ENCODE assay signal across 9 cellular contexts in the genomic region with DNA sequence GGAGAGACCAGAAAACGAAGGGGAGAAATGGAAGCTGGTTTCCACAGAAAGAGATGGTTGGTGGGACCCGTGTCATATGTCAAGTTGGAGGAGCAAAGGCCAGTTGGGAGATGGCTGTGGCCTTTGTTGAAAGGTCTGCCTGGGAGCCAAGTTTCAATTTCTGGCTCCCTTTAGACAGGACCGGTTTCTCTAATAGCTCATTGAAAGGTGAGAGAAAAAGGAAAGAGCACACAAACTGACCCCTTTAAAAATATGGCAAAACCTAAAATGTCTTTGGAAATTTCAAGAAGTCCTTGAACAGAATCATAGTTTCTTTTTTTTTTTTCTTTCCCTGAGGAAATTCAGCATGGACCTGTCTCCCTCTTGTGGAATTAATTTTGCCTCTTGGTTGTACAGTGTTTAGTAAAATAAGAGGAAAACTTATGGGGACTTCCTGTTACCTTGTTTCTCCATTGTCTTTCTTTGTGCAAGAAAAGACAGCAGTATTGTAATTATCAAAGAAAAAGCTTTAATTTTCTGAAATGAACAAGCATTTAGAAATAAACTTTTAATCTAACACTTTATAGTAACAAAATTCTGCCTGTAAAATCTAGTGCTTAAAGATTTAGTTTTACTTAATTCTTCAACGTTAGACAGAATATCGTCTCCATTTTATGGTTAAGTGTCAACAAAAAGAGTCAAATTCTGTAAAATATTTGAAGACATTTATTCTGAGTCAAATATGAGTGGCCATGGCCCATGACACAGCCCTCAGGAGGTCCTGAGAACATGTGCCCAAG.
DNase-seq lines count a peak whose midpoint lies in the region; ATAC-seq and TF ChIP-seq lines count a peak whose summit lies in the region.
"Had no signal": no experiment of that assay in that cellular context is flagged by ENCODE, and none has a peak within 500 bp of the region (broad histone marks: within the 10 kb centered on the region; RNA-seq: fewer than 3 reads in every experiment).

No MANE protein-coding gene starts in this region.

- H3K4me3 ChIP-seq in WI38 (ENCODE audit: low read depth, low read length) (no peak overlapping the region), suprapubic skin (no peak overlapping the region)

- WGBS in suprapubic skin: 55% methylated on average over 5 of the region's 5 CpGs

- no peak overlapping the region for H3K4me3 Mint-ChIP-seq in stimulated activated naive B cell treated with anti-CD40 and anti-IgM and Interleukin-4, amounts not matched to agents 10 μg/mL and 1 μg/mL and 100 μg/mL, for 72 hours
- no peak overlapping the region for H3K4me3 Mint-ChIP-seq in activated T-helper 2 cell treated with anti-CD3 and anti-CD28 coated beads, Interferon-gamma antibody, Interleukin-2, Interleukin-4, amounts not matched to agents 10 μg/mL and 5 μg/mL and 100 μg/mL, durations not matched to agents 14 hours and 24 hours and 36 hours (ENCODE audit: low read depth)
- H3K4me3 Mint-ChIP-seq: B cell had no signal

- peak overlapping the region; percentile 45 for H3K27ac ChIP-seq in suprapubic skin

- no peaks in the 10 kb centered on the region for H3K36me3 Mint-ChIP-seq in stimulated activated naive B cell treated with anti-CD40 and anti-IgM and Interleukin-4, amounts not matched to agents 10 μg/mL and 1 μg/mL and 100 μg/mL, for 72 hours
- H3K36me3 Mint-ChIP-seq in activated T-helper 2 cell treated with anti-CD3 and anti-CD28 coated beads, Interferon-gamma antibody, Interleukin-2, Interleukin-4, amounts not matched to agents 10 μg/mL and 5 μg/mL and 100 μg/mL, durations not matched to agents 14 hours and 24 hours and 36 hours (ENCODE audit: low read depth): no peaks in the 10 kb centered on the region

- peaks cover 20% of the 10 kb centered on the region for H3K4me1 ChIP-seq in suprapubic skin

- H3K27ac Mint-ChIP-seq in stimulated activated naive B cell treated with anti-CD40 and anti-IgM and Interleukin-4, amounts not matched to agents 10 μg/mL and 1 μg/mL and 100 μg/mL, for 72 hours: no peak overlapping the region
- no peak overlapping the region for H3K27ac Mint-ChIP-seq in activated T-helper 2 cell treated with anti-CD3 and anti-CD28 coated beads, Interferon-gamma antibody, Interleukin-2, Interleukin-4, amounts not matched to agents 10 μg/mL and 5 μg/mL and 100 μg/mL, durations not matched to agents 14 hours and 24 hours and 36 hours
- H3K27ac Mint-ChIP-seq: B cell had no signal

- TF ChIP-seq EP300 in suprapubic skin (IDR thresholded peaks at IDR 0.05): no peak

- DNase-seq in DMS79 treated with DMSO at 0.1 percent for 48 hours (lab: John Stamatoyannopoulos, UW) (peak; percentile 27), DMS79 (lab: John Stamatoyannopoulos, UW) (no peak), hepatic stellate cell (ENCODE audit: low spot score) (peak; percentile 35), suprapubic skin (ENCODE audit: low spot score in 2 of 2) (no peak)
- DNase-seq in stimulated activated CD4-positive, alpha-beta T cell treated with anti-CD3 and anti-CD28 coated beads, Interleukin-15, amount 100 ng/mL, for 24 hours: no peak
- DNase-seq in stimulated activated naive B cell treated with anti-CD40 and anti-IgM and Interleukin-4, amounts not matched to agents 10 μg/mL and 1 μg/mL and 100 μg/mL, for 72 hours: no peak
- no peak for DNase-seq in activated T-helper 2 cell treated with anti-CD3 and anti-CD28 coated beads, Interferon-gamma antibody, Interleukin-2, Interleukin-4, amounts not matched to agents 10 μg/mL and 5 μg/mL and 100 μg/mL, durations not matched to agents 14 hours and 24 hours and 36 hours (ENCODE audit: low spot score)

- H3K27me3 ChIP-seq in suprapubic skin: no peaks in the 10 kb centered on the region

- H3K9me3 Mint-ChIP-seq in stimulated activated naive B cell treated with anti-CD40 and anti-IgM and Interleukin-4, amounts not matched to agents 10 μg/mL and 1 μg/mL and 100 μg/mL, for 72 hours: no peaks in the 10 kb centered on the region
- no peaks in the 10 kb centered on the region for H3K9me3 Mint-ChIP-seq in activated T-helper 2 cell treated with anti-CD3 and anti-CD28 coated beads, Interferon-gamma antibody, Interleukin-2, Interleukin-4, amounts not matched to agents 10 μg/mL and 5 μg/mL and 100 μg/mL, durations not matched to agents 14 hours and 24 hours and 36 hours

- H3K9me3 ChIP-seq in suprapubic skin: no peaks in the 10 kb centered on the region

- intact Hi-C loops in activated T-helper 2 cell treated with anti-CD3 and anti-CD28 coated beads, Interferon-gamma antibody, Interleukin-2, Interleukin-4, amounts not matched to agents 10 μg/mL and 5 μg/mL and 100 μg/mL, durations not matched to agents 14 hours and 24 hours and 36 hours (cut with micrococcal nuclease): no loop called here

- TF ChIP-seq POLR2A in suprapubic skin (IDR thresholded peaks at IDR 0.05): no peak

- H3K27me3 Mint-ChIP-seq in stimulated activated naive B cell treated with anti-CD40 and anti-IgM and Interleukin-4, amounts not matched to agents 10 μg/mL and 1 μg/mL and 100 μg/mL, for 72 hours: no peaks in the 10 kb centered on the region
- H3K27me3 Mint-ChIP-seq in activated T-helper 2 cell treated with anti-CD3 and anti-CD28 coated beads, Interferon-gamma antibody, Interleukin-2, Interleukin-4, amounts not matched to agents 10 μg/mL and 5 μg/mL and 100 μg/mL, durations not matched to agents 14 hours and 24 hours and 36 hours (ENCODE audit: low read depth): peaks cover 15% of the 10 kb centered on the region
- H3K27me3 Mint-ChIP-seq: B cell had no signal

- TF ChIP-seq CTCF in WI38 (IDR thresholded peaks at IDR 0.05; ENCODE audit: low read depth, low read length) (peak; percentile 35; the same call in 1 of the 2 replicates), suprapubic skin (IDR thresholded peaks at IDR 0.05) (peak; percentile 48 to 50)

- H3K4me1 Mint-ChIP-seq in stimulated activated naive B cell treated with anti-CD40 and anti-IgM and Interleukin-4, amounts not matched to agents 10 μg/mL and 1 μg/mL and 100 μg/mL, for 72 hours: no peaks in the 10 kb centered on the region
- no peaks in the 10 kb centered on the region for H3K4me1 Mint-ChIP-seq in activated T-helper 2 cell treated with anti-CD3 and anti-CD28 coated beads, Interferon-gamma antibody, Interleukin-2, Interleukin-4, amounts not matched to agents 10 μg/mL and 5 μg/mL and 100 μg/mL, durations not matched to agents 14 hours and 24 hours and 36 hours (ENCODE audit: low read depth)
- H3K4me1 Mint-ChIP-seq: B cell had no signal

- H3K36me3 ChIP-seq in suprapubic skin: no peaks in the 10 kb centered on the region

- ATAC-seq in stimulated activated naive B cell treated with anti-CD40 and anti-IgM and Interleukin-4, amounts not matched to agents 10 μg/mL and 1 μg/mL and 100 μg/mL, for 72 hours (replicated peaks): no peak

Comparison
In these comparisons a context has a peak if more than half of its experiments do, and no peak if none do; other contexts are left out.
1. DNase-seq: peak in DMS79 treated with DMSO at 0.1 percent for 48 hours (single experiment) and hepatic stellate cell (single experiment); none in DMS79 (single experiment), suprapubic skin (0 of 2), stimulated activated CD4-positive, alpha-beta T cell treated with anti-CD3 and anti-CD28 coated beads, Interleukin-15, amount 100 ng/mL, for 24 hours (single experiment), stimulated activated naive B cell treated with anti-CD40 and anti-IgM and Interleukin-4, amounts not matched to agents 10 μg/mL and 1 μg/mL and 100 μg/mL, for 72 hours (single experiment) and activated T-helper 2 cell treated with anti-CD3 and anti-CD28 coated beads, Interferon-gamma antibody, Interleukin-2, Interleukin-4, amounts not matched to agents 10 μg/mL and 5 μg/mL and 100 μg/mL, durations not matched to agents 14 hours and 24 hours and 36 hours (single experiment).